In genomic region chr14:51328942-51329350, GRCh38 we compare ENCODE assay signal across 11 cellular contexts.
DNase-seq lines count a peak whose midpoint lies in the region; ATAC-seq and TF ChIP-seq lines count a peak whose summit lies in the region.
"Had no signal": no experiment of that assay in that cellular context is flagged by ENCODE, and none has a peak within 500 bp of the region (broad histone marks: within the 10 kb centered on the region; RNA-seq: fewer than 3 reads in every experiment).

No MANE protein-coding gene starts in this region.

- no peak overlapping the region for H3K18ac ChIP-seq in trophoblast cell (ENCODE audit: low read length)

- no peak for TF ChIP-seq RAD21 in SK-N-SH (IDR thresholded peaks at IDR 0.05; ENCODE audit: low read length)

- H2BK120ac ChIP-seq in trophoblast cell (ENCODE audit: insufficient read depth, low read length, poor library complexity) = peak overlapping the region; percentile 7

- peaks cover 11% of the 10 kb centered on the region for H3K79me1 ChIP-seq in trophoblast cell (ENCODE audit: low read length)

- no peak overlapping the region for H3K14ac ChIP-seq in trophoblast cell (ENCODE audit: low read length)

- WGBS in SK-N-SH (ENCODE audit: low lambda C conversion rate) = 50% methylated on average over 2 of the region's 2 CpGs
- WGBS in trophoblast cell (ENCODE audit: extremely low coverage, insufficient coverage, insufficient read length) = no CpG with 5 or more reads among the region's 2 CpGs
- WGBS in aorta, 2 donors = 47 to 48% methylated on average over 2 of the region's 2 CpGs

- H3K79me2 ChIP-seq in SK-N-SH (ENCODE audit: insufficient read depth) = no peaks in the 10 kb centered on the region
- H3K79me2 ChIP-seq in trophoblast cell (ENCODE audit: control insufficient read depth, insufficient read depth, low read length, poor library complexity) = no peaks in the 10 kb centered on the region

- peaks cover 11 to 22% of the 10 kb centered on the region in 2 experiments for H3K4me1 ChIP-seq in SK-N-SH (ENCODE audit: control insufficient read depth in 1 of 2, insufficient read depth in 2 of 2, low read depth in 1 of 2, low read length in 1 of 2)
- H3K4me1 ChIP-seq in trophoblast cell (ENCODE audit: control insufficient read depth in 1 of 2, insufficient read depth in 2 of 2, low read length in 2 of 2) = peaks cover 6 to 8% of the 10 kb centered on the region in 2 experiments
- peaks cover 0 to 4% of the 10 kb centered on the region in 2 donors for H3K4me1 ChIP-seq in aorta (ENCODE audit: control insufficient read depth in 1 of 2, insufficient read depth in 2 of 2, low read length in 2 of 2)

- ATAC-seq in SK-N-SH treated with all-trans-retinoic acid at 6 μM for 48 hours (no peak), aorta (ENCODE audit: low FRiP score) (peak; percentile 66)
- ATAC-seq: HCT116 had no signal

- peaks cover 4% of the 10 kb centered on the region for H3F3A ChIP-seq in SK-N-SH (replicated peaks; ENCODE audit: insufficient read depth)

- no peak overlapping the region for H3K23ac ChIP-seq in trophoblast cell (ENCODE audit: low read length)

- H2AFZ ChIP-seq in SK-N-SH (ENCODE audit: low read depth) (no peak overlapping the region), trophoblast cell (ENCODE audit: insufficient read depth, low read length, poor library complexity) (no peak overlapping the region)

- intact Hi-C loops in aorta (cut with DNase I) = no loop called here

- peak overlapping the region; percentile 79 for H2BK12ac ChIP-seq in trophoblast cell (ENCODE audit: low read length)

- no peaks in the 10 kb centered on the region for H3K9me2 ChIP-seq in SK-N-SH

- no peak overlapping the region for H4K8ac ChIP-seq in trophoblast cell (ENCODE audit: low read depth, low read length)

- H3K4me3 ChIP-seq in SK-N-SH (ENCODE audit: low read depth in 2 of 2, low read length in 1 of 2) = no peak overlapping the region
- no peak overlapping the region for H3K4me3 ChIP-seq in foreskin fibroblast (ENCODE audit: low read depth in 1 of 2, low read length in 2 of 2)
- no peak overlapping the region for H3K4me3 ChIP-seq in trophoblast cell (ENCODE audit: low read depth, low read length)
- no peak overlapping the region for H3K4me3 ChIP-seq in aorta (ENCODE audit: low read length in 2 of 2)
- H3K4me3 ChIP-seq: MG63 had no signal

- H3K9me3 ChIP-seq in SK-N-SH (no peaks in the 10 kb centered on the region), trophoblast cell (ENCODE audit: insufficient read depth, low read depth, low read length) (no peaks in the 10 kb centered on the region), aorta (ENCODE audit: control insufficient read depth, low read length) (no peaks in the 10 kb centered on the region)
- H3K9me3 ChIP-seq: MG63 had no signal

- peak overlapping the region; percentile 51 for H4K91ac ChIP-seq in trophoblast cell (ENCODE audit: low read depth, low read length)

- H3K27ac ChIP-seq in SK-N-SH (ENCODE audit: low read depth in 2 of 2, low read length in 1 of 2) = no peak overlapping the region
- H3K27ac ChIP-seq in trophoblast cell (ENCODE audit: low read depth, low read length) = no peak overlapping the region
- H3K27ac ChIP-seq in aorta (ENCODE audit: low read depth in 1 of 2, low read length in 2 of 2) = no peak overlapping the region

- TF ChIP-seq CTCF in SK-N-SH (IDR thresholded peaks at IDR 0.05) (no peak), foreskin fibroblast (IDR thresholded peaks at IDR 0.05; ENCODE audit: low read depth, low read length) (no peak)

- CTCF ChIA-PET in SK-N-SH (lab: Yijun Ruan, JAX) = interaction anchor here (0.5 to 0.6 kb wide), 2 partner anchors 46 to 784 kb away, joined by 3 read pairs; no protein-coding TSS in a partner anchor

- POLR2A ChIA-PET in SK-N-SH (lab: Yijun Ruan, JAX) = no interaction called here

- no peaks in the 10 kb centered on the region for H4K20me1 ChIP-seq in SK-N-SH (ENCODE audit: insufficient read depth)

- no peak overlapping the region for H2BK5ac ChIP-seq in trophoblast cell (ENCODE audit: low read depth, low read length, poor library complexity)

- TF ChIP-seq EP300 in SK-N-SH (IDR thresholded peaks at IDR 0.05; ENCODE audit: borderline replicate concordance in 1 of 2, low read depth in 1 of 2, low read length in 1 of 2) = no peak

- H3K36me3 ChIP-seq in SK-N-SH (replicated peaks in 1 of 2; ENCODE audit: control insufficient read depth in 1 of 2, insufficient read depth in 2 of 2, low read length in 1 of 2) (no peaks in the 10 kb centered on the region), trophoblast cell (ENCODE audit: control insufficient read depth in 1 of 2, insufficient read depth in 2 of 2, low read length in 2 of 2) (no peaks in the 10 kb centered on the region), aorta (ENCODE audit: control insufficient read depth in 1 of 2, insufficient read depth in 2 of 2, low read length in 1 of 2) (no peaks in the 10 kb centered on the region)
- H3K36me3 ChIP-seq: MG63 had no signal

- DNase-seq in SK-N-SH (no peak), foreskin fibroblast (peak; percentile 59 to 79), trophoblast cell (no peak), aorta (no peak), NCI-H446 (lab: John Stamatoyannopoulos, UW) (no peak), NCI-H1436 treated with DMSO at 0.1 percent for 48 hours (lab: John Stamatoyannopoulos, UW) (no peak)
- no peak for DNase-seq in activated effector memory CD4-positive, alpha-beta T cell treated with anti-CD3 and anti-CD28 coated beads, Interleukin-2, amount 50 U/mL, for 16 hours
- DNase-seq: activated naive CD4-positive, alpha-beta T cell; MG63 had no signal

- no peak overlapping the region for H3K9ac ChIP-seq in SK-N-SH
- no peak overlapping the region for H3K9ac ChIP-seq in trophoblast cell (ENCODE audit: low read length)

- H4K12ac ChIP-seq in trophoblast cell (ENCODE audit: low read depth, low read length) = no peak overlapping the region

- H3K4me2 ChIP-seq in SK-N-SH (0 out of 2 replicates have a peak overlapping the region, but pooled peaks have one; percentile 20), trophoblast cell (ENCODE audit: low read length) (no peak overlapping the region)

- H2AK5ac ChIP-seq in trophoblast cell (ENCODE audit: low read length) = peak overlapping the region; percentile 35

- no peak overlapping the region for H3K4ac ChIP-seq in trophoblast cell (ENCODE audit: low read depth, low read length)

- H3K27me3 ChIP-seq in SK-N-SH (ENCODE audit: insufficient read depth) = no peaks in the 10 kb centered on the region
- no peaks in the 10 kb centered on the region for H3K27me3 ChIP-seq in trophoblast cell (ENCODE audit: insufficient read depth, low read length)
- H3K27me3 ChIP-seq in aorta (ENCODE audit: control insufficient read depth in 1 of 2, insufficient read depth in 2 of 2, low read length in 1 of 2) = no peaks in the 10 kb centered on the region
- H3K27me3 ChIP-seq: MG63 had no signal

TF ChIP-seq in SK-N-SH, 30 proteins besides CTCF, POLR2A, EP300 and RAD21 (continues in another document):
- TF ChIP-seq MEF2A (IDR thresholded peaks at IDR 0.05; ENCODE audit: borderline replicate concordance, low read depth) = no peak
- TF ChIP-seq, protein P1, sequence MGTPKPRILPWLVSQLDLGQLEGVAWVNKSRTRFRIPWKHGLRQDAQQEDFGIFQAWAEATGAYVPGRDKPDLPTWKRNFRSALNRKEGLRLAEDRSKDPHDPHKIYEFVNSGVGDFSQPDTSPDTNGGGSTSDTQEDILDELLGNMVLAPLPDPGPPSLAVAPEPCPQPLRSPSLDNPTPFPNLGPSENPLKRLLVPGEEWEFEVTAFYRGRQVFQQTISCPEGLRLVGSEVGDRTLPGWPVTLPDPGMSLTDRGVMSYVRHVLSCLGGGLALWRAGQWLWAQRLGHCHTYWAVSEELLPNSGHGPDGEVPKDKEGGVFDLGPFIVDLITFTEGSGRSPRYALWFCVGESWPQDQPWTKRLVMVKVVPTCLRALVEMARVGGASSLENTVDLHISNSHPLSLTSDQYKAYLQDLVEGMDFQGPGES (IDR thresholded peaks at IDR 0.05; ENCODE audit: low read depth, low read length) = no peak
- no peak for TF ChIP-seq USF1 (IDR thresholded peaks at IDR 0.05; ENCODE audit: borderline replicate concordance, low read depth)
- TF ChIP-seq TEAD4 (IDR thresholded peaks at IDR 0.05; ENCODE audit: borderline replicate concordance, insufficient read depth) = no peak
- no peak for TF ChIP-seq TAF1 (IDR thresholded peaks at IDR 0.05; ENCODE audit: borderline replicate concordance, low read depth, low read length)
- TF ChIP-seq RFX5 (IDR thresholded peaks at IDR 0.05; ENCODE audit: low read length) = no peak
- TF ChIP-seq YY1 (IDR thresholded peaks at IDR 0.05; ENCODE audit: low read depth) = no peak

TF ChIP-seq in SK-N-SH treated with all-trans-retinoic acid at 6 μM for 48 hours, 23 proteins besides CTCF, POLR2A, EP300 and RAD21 (continues in another document):
- no peak for TF ChIP-seq RARB (CRISPR knock-in tag; IDR thresholded peaks at IDR 0.05)
- no peak for TF ChIP-seq TOX (CRISPR knock-in tag; IDR thresholded peaks at IDR 0.05; ENCODE audit: borderline replicate concordance)
- no peak for TF ChIP-seq GLIS3 (CRISPR knock-in tag; IDR thresholded peaks at IDR 0.05)
- no peak for TF ChIP-seq ZFP30 (CRISPR knock-in tag; IDR thresholded peaks at IDR 0.05)
- no peak for TF ChIP-seq SNAI2 (CRISPR knock-in tag; IDR thresholded peaks at IDR 0.05)
- no peak for TF ChIP-seq ZNF565 (CRISPR knock-in tag; conservative IDR thresholded peaks at IDR 0.05; ENCODE audit: low read depth)
- TF ChIP-seq ARNTL (CRISPR knock-in tag; IDR thresholded peaks at IDR 0.05; ENCODE audit: borderline replicate concordance, low read depth) = no peak
- TF ChIP-seq, protein P2, sequence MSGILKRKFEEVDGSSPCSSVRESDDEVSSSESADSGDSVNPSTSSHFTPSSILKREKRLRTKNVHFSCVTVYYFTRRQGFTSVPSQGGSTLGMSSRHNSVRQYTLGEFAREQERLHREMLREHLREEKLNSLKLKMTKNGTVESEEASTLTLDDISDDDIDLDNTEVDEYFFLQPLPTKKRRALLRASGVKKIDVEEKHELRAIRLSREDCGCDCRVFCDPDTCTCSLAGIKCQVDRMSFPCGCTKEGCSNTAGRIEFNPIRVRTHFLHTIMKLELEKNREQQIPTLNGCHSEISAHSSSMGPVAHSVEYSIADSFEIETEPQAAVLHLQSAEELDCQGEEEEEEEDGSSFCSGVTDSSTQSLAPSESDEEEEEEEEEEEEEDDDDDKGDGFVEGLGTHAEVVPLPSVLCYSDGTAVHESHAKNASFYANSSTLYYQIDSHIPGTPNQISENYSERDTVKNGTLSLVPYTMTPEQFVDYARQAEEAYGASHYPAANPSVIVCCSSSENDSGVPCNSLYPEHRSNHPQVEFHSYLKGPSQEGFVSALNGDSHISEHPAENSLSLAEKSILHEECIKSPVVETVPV (CRISPR knock-in tag; IDR thresholded peaks at IDR 0.05) = no peak
- TF ChIP-seq ESRRG (CRISPR knock-in tag; IDR thresholded peaks at IDR 0.05) = no peak
- TF ChIP-seq ZNF70 (CRISPR knock-in tag; IDR thresholded peaks at IDR 0.05) = no peak
- no peak for TF ChIP-seq ZC3H10 (CRISPR knock-in tag; IDR thresholded peaks at IDR 0.05)
- TF ChIP-seq ZFP3 (CRISPR knock-in tag; IDR thresholded peaks at IDR 0.05) = no peak
- no peak for TF ChIP-seq BACH2 (CRISPR knock-in tag; IDR thresholded peaks at IDR 0.05; ENCODE audit: borderline replicate concordance)
- TF ChIP-seq CSDC2 (CRISPR knock-in tag; IDR thresholded peaks at IDR 0.05) = no peak

Comparison
In these comparisons a context has a peak if more than half of its experiments do, and no peak if none do; other contexts are left out.
1. DNase-seq: peak in foreskin fibroblast (2 of 2); none in SK-N-SH (single experiment), trophoblast cell (0 of 2), aorta (0 of 2), activated effector memory CD4-positive, alpha-beta T cell treated with anti-CD3 and anti-CD28 coated beads, Interleukin-2, amount 50 U/mL, for 16 hours (single experiment), NCI-H446 (0 of 2) and NCI-H1436 treated with DMSO at 0.1 percent for 48 hours (single experiment).